25 cellular contexts compared by ENCODE assay signal in genomic region chr15:36008719-36009118, GRCh38.
"Had no signal": no experiment of that assay in that cellular context is flagged by ENCODE, and none has a peak within 500 bp of the region (broad histone marks: within the 10 kb centered on the region; RNA-seq: fewer than 3 reads in every experiment).

No MANE protein-coding gene starts in this region.

- H3K9me3 ChIP-seq: gastrocnemius medialis, lower lobe of right lung, prostate gland, thyroid gland, vagina had no signal

- H3K27me3 ChIP-seq: dorsolateral prefrontal cortex, gastrocnemius medialis, right atrium auricular region, sigmoid colon, stomach, thyroid gland, vagina had no signal

- H3K9me3 Mint-ChIP-seq: stimulated activated effector memory CD8-positive, alpha-beta T cell treated with anti-CD3 and anti-CD28 coated beads, Interleukin-12 subunit alpha, Interleukin-12 subunit beta, amount 100 ng/mL, for 72 hours had no signal

- ATAC-seq: esophagus mucosa; gastrocnemius medialis; left ventricle myocardium superior; lower lobe of right lung; naive thymus-derived CD8-positive, alpha-beta T cell; stimulated activated effector memory CD8-positive, alpha-beta T cell treated with anti-CD3 and anti-CD28 coated beads, Interleukin-12 subunit alpha, Interleukin-12 subunit beta, amount 100 ng/mL, for 72 hours had no signal

- H3K4me1 Mint-ChIP-seq: endodermal cell; naive thymus-derived CD8-positive, alpha-beta T cell; nephron progenitor cell; stimulated activated effector memory CD8-positive, alpha-beta T cell treated with anti-CD3 and anti-CD28 coated beads, Interleukin-12 subunit alpha, Interleukin-12 subunit beta, amount 100 ng/mL, for 72 hours had no signal

- H3K27ac ChIP-seq: dorsolateral prefrontal cortex, epithelial cell of prostate, gastrocnemius medialis, lower lobe of right lung, prostate gland, right atrium auricular region, sigmoid colon, stomach, thyroid gland, vagina had no signal

- H3K4me3 ChIP-seq: dorsolateral prefrontal cortex, gastrocnemius medialis, lower lobe of right lung, prostate gland, right atrium auricular region, sigmoid colon, stomach, thyroid gland, vagina had no signal

- H3K27ac Mint-ChIP-seq: endodermal cell; naive thymus-derived CD8-positive, alpha-beta T cell; nephron progenitor cell; stimulated activated effector memory CD8-positive, alpha-beta T cell treated with anti-CD3 and anti-CD28 coated beads, Interleukin-12 subunit alpha, Interleukin-12 subunit beta, amount 100 ng/mL, for 72 hours had no signal

- H3K4me3 Mint-ChIP-seq: endodermal cell; naive thymus-derived CD8-positive, alpha-beta T cell; nephron progenitor cell; stimulated activated effector memory CD8-positive, alpha-beta T cell treated with anti-CD3 and anti-CD28 coated beads, Interleukin-12 subunit alpha, Interleukin-12 subunit beta, amount 100 ng/mL, for 72 hours had no signal

- H3K4me1 ChIP-seq: gastrocnemius medialis, lower lobe of right lung, prostate gland, right atrium auricular region, sigmoid colon, stomach, thyroid gland, vagina had no signal

- H3K36me3 ChIP-seq: gastrocnemius medialis, lower lobe of right lung, prostate gland, right atrium auricular region, sigmoid colon, stomach, thyroid gland, vagina had no signal

- H3K27me3 Mint-ChIP-seq: naive thymus-derived CD8-positive, alpha-beta T cell had no signal

- FAIRE-seq: keratinocyte had no signal

- DNase-seq: dorsolateral prefrontal cortex; effector CD8-positive, alpha-beta T cell; endodermal cell; foreskin fibroblast; gastrocnemius medialis; head of caudate nucleus; left ventricle myocardium superior; lower lobe of right lung; naive thymus-derived CD8-positive, alpha-beta T cell; nephron progenitor cell; nucleus accumbens; sigmoid colon; stimulated activated CD4-positive, alpha-beta T cell treated with anti-CD3 and anti-CD28 coated beads, Interleukin-2, amount 100 ng/mL, for 24 hours; stimulated activated CD4-positive, alpha-beta T cell treated with anti-CD3 and anti-CD28 coated beads, Interleukin-4, amount 100 ng/mL, for 24 hours; stimulated activated naive CD4-positive, alpha-beta T cell treated with Interleukin-2 at 50 U/mL for 16 hours; stomach; thyroid gland; trophoblast cell had no signal

- H3K36me3 Mint-ChIP-seq: naive thymus-derived CD8-positive, alpha-beta T cell; stimulated activated effector memory CD8-positive, alpha-beta T cell treated with anti-CD3 and anti-CD28 coated beads, Interleukin-12 subunit alpha, Interleukin-12 subunit beta, amount 100 ng/mL, for 72 hours had no signal
